In genomic region chr4:30718889-30719252, GRCh38 we compare ENCODE assay signal across 9 cellular contexts. TPM values are rescaled to one million over a fixed set of nuclear protein-coding genes. Genes with fewer than 3 reads are reported as not detected.
DNase-seq lines count a peak whose midpoint lies in the region; TF ChIP-seq lines count a peak whose summit lies in the region.
"Had no signal": no experiment of that assay in that cellular context is flagged by ENCODE, and none has a peak within 500 bp of the region (broad histone marks: within the 10 kb centered on the region; RNA-seq: fewer than 3 reads in every experiment).

No MANE protein-coding gene starts in this region.

- H3K9ac ChIP-seq in iPS-18a (ENCODE audit: low read length): peak overlapping the region; percentile 47

- H3K27ac ChIP-seq in iPS-18a (ENCODE audit: low read length) (no peak overlapping the region), suprapubic skin (peak overlapping the region; percentile 65)

- H3K27me3 Mint-ChIP-seq in T-helper 2 cell treated with Interferon-gamma antibody and Interleukin-4, amounts not matched to agents 5 μg/mL and 100 μg/mL, for 36 hours (ENCODE audit: low read depth): peaks cover 67% of the 10 kb centered on the region
- peaks cover 54% of the 10 kb centered on the region for H3K27me3 Mint-ChIP-seq in activated T-helper 2 cell treated with anti-CD3 and anti-CD28 coated beads, Interferon-gamma antibody, Interleukin-2, Interleukin-4, amounts not matched to agents 10 μg/mL and 5 μg/mL and 100 μg/mL, durations not matched to agents 14 hours and 24 hours and 36 hours (ENCODE audit: low read depth)

- DNase-seq in T-helper 2 cell treated with Interferon-gamma antibody and Interleukin-4, amounts not matched to agents 5 μg/mL and 100 μg/mL, for 36 hours (ENCODE audit: low spot score): no peak
- DNase-seq in T-helper 2 cell (no peak), suprapubic skin (ENCODE audit: low spot score in 2 of 2) (no peak), RPMI8226 (no peak), NOMO-1 (lab: John Stamatoyannopoulos, UW; ENCODE audit: unreplicated experiment in 2 of 2) (no peak)
- no peak for DNase-seq in activated T-helper 2 cell treated with anti-CD3 and anti-CD28 coated beads, Interferon-gamma antibody, Interleukin-2, Interleukin-4, amounts not matched to agents 10 μg/mL and 5 μg/mL and 100 μg/mL, durations not matched to agents 14 hours and 24 hours and 36 hours (ENCODE audit: low spot score)
- no peak for DNase-seq in stimulated activated naive CD4-positive, alpha-beta T cell treated with Interleukin-2 at 50 U/mL for 16 hours (lab: John Stamatoyannopoulos, UW)
- DNase-seq: activated B cell treated with CpG ODN at 0.5 μM for 24 hours had no signal

- no peaks in the 10 kb centered on the region for H3K9me3 ChIP-seq in iPS-18a (ENCODE audit: control insufficient read depth, low read depth, low read length)
- no peaks in the 10 kb centered on the region for H3K9me3 ChIP-seq in suprapubic skin

- H3K9me3 Mint-ChIP-seq in T-helper 2 cell treated with Interferon-gamma antibody and Interleukin-4, amounts not matched to agents 5 μg/mL and 100 μg/mL, for 36 hours: no peaks in the 10 kb centered on the region
- H3K9me3 Mint-ChIP-seq in activated T-helper 2 cell treated with anti-CD3 and anti-CD28 coated beads, Interferon-gamma antibody, Interleukin-2, Interleukin-4, amounts not matched to agents 10 μg/mL and 5 μg/mL and 100 μg/mL, durations not matched to agents 14 hours and 24 hours and 36 hours: no peaks in the 10 kb centered on the region
- H3K9me3 Mint-ChIP-seq: activated B cell treated with CpG ODN at 0.5 μM for 24 hours had no signal

- H3K4me3 ChIP-seq in iPS-18a (ENCODE audit: low read length) (peak overlapping the region; percentile 85), suprapubic skin (peak overlapping the region; percentile 74)

- no peak for TF ChIP-seq CTCF in suprapubic skin (IDR thresholded peaks at IDR 0.05)

- H3K4me3 Mint-ChIP-seq in T-helper 2 cell treated with Interferon-gamma antibody and Interleukin-4, amounts not matched to agents 5 μg/mL and 100 μg/mL, for 36 hours: peak overlapping the region; percentile 44
- no peak overlapping the region for H3K4me3 Mint-ChIP-seq in activated T-helper 2 cell treated with anti-CD3 and anti-CD28 coated beads, Interferon-gamma antibody, Interleukin-2, Interleukin-4, amounts not matched to agents 10 μg/mL and 5 μg/mL and 100 μg/mL, durations not matched to agents 14 hours and 24 hours and 36 hours (ENCODE audit: low read depth)
- H3K4me3 Mint-ChIP-seq: activated B cell treated with CpG ODN at 0.5 μM for 24 hours had no signal

- TF ChIP-seq EP300 in suprapubic skin (IDR thresholded peaks at IDR 0.05): no peak

- intact Hi-C loops in activated T-helper 2 cell treated with anti-CD3 and anti-CD28 coated beads, Interferon-gamma antibody, Interleukin-2, Interleukin-4, amounts not matched to agents 10 μg/mL and 5 μg/mL and 100 μg/mL, durations not matched to agents 14 hours and 24 hours and 36 hours (cut with micrococcal nuclease): no loop called here

- 0% methylated on average over 12 of the region's 12 CpGs for WGBS in suprapubic skin

- peaks cover 2% of the 10 kb centered on the region for H3K36me3 Mint-ChIP-seq in T-helper 2 cell treated with Interferon-gamma antibody and Interleukin-4, amounts not matched to agents 5 μg/mL and 100 μg/mL, for 36 hours (ENCODE audit: low read depth)
- H3K36me3 Mint-ChIP-seq in activated T-helper 2 cell treated with anti-CD3 and anti-CD28 coated beads, Interferon-gamma antibody, Interleukin-2, Interleukin-4, amounts not matched to agents 10 μg/mL and 5 μg/mL and 100 μg/mL, durations not matched to agents 14 hours and 24 hours and 36 hours (ENCODE audit: low read depth): peaks cover 9% of the 10 kb centered on the region

- H3K27me3 ChIP-seq in iPS-18a (ENCODE audit: control insufficient read depth, insufficient read depth, low read length): peaks cover 46% of the 10 kb centered on the region
- H3K27me3 ChIP-seq in suprapubic skin: peaks cover 44% of the 10 kb centered on the region

- peaks cover 12% of the 10 kb centered on the region for H3K4me1 ChIP-seq in iPS-18a (ENCODE audit: control insufficient read depth, low read depth, low read length)
- peaks cover 57% of the 10 kb centered on the region for H3K4me1 ChIP-seq in suprapubic skin

- peak overlapping the region; percentile 68 for H3K27ac Mint-ChIP-seq in T-helper 2 cell treated with Interferon-gamma antibody and Interleukin-4, amounts not matched to agents 5 μg/mL and 100 μg/mL, for 36 hours
- peak overlapping the region; percentile 28 for H3K27ac Mint-ChIP-seq in activated T-helper 2 cell treated with anti-CD3 and anti-CD28 coated beads, Interferon-gamma antibody, Interleukin-2, Interleukin-4, amounts not matched to agents 10 μg/mL and 5 μg/mL and 100 μg/mL, durations not matched to agents 14 hours and 24 hours and 36 hours
- H3K27ac Mint-ChIP-seq: activated B cell treated with CpG ODN at 0.5 μM for 24 hours had no signal

- H3K4me1 Mint-ChIP-seq in T-helper 2 cell treated with Interferon-gamma antibody and Interleukin-4, amounts not matched to agents 5 μg/mL and 100 μg/mL, for 36 hours (ENCODE audit: low read depth): peaks cover 16% of the 10 kb centered on the region
- peaks cover 25% of the 10 kb centered on the region for H3K4me1 Mint-ChIP-seq in activated T-helper 2 cell treated with anti-CD3 and anti-CD28 coated beads, Interferon-gamma antibody, Interleukin-2, Interleukin-4, amounts not matched to agents 10 μg/mL and 5 μg/mL and 100 μg/mL, durations not matched to agents 14 hours and 24 hours and 36 hours (ENCODE audit: low read depth)

- H3K36me3 ChIP-seq in iPS-18a (ENCODE audit: control insufficient read depth, low read depth, low read length) (no peaks in the 10 kb centered on the region), suprapubic skin (no peaks in the 10 kb centered on the region)

- TF ChIP-seq POLR2A in suprapubic skin (IDR thresholded peaks at IDR 0.05): no peak

RNA-seq across cellular contexts. Expression of gene PCDH7, which starts 1.3 kb away (rescaled TPM):
- total RNA-seq in activated T-helper 2 cell treated with anti-CD3 and anti-CD28 coated beads, Interferon-gamma antibody, Interleukin-2, Interleukin-4, amounts not matched to agents 10 μg/mL and 5 μg/mL and 100 μg/mL, durations not matched to agents 14 hours and 24 hours and 36 hours: not detected in 2 replicates
- 10 to 100 TPM; 38.1 to 70.0 (median 44.0) TPM for total RNA-seq in suprapubic skin
- total RNA-seq: activated B cell treated with CpG ODN at 0.5 μM for 24 hours had no signal

Comparison
In these comparisons a context has a peak if more than half of its experiments do, and no peak if none do; other contexts are left out.
1. RNA of gene PCDH7, which starts 1.3 kb away (total RNA-seq): 38.1 to 70.0 TPM in suprapubic skin; not detected in activated T-helper 2 cell treated with anti-CD3 and anti-CD28 coated beads, Interferon-gamma antibody, Interleukin-2, Interleukin-4, amounts not matched to agents 10 μg/mL and 5 μg/mL and 100 μg/mL, durations not matched to agents 14 hours and 24 hours and 36 hours; every median in the first group is over 10 times any median in the second.